Comparison of ENCODE assay signal across 23 cellular contexts in genomic region chr1:176976771-176977170, GRCh38.
"Had no signal": no experiment of that assay in that cellular context is flagged by ENCODE, and none has a peak within 500 bp of the region (broad histone marks: within the 10 kb centered on the region; RNA-seq: fewer than 3 reads in every experiment).

No MANE protein-coding gene starts in this region.

- H3K36me3 Mint-ChIP-seq: stimulated activated effector memory CD8-positive, alpha-beta T cell treated with anti-CD3 and anti-CD28 coated beads, Interleukin-12 subunit alpha, Interleukin-12 subunit beta, amount 100 ng/mL, for 72 hours; stimulated activated memory B cell treated with anti-CD40 and anti-IgM and Interleukin-4, amounts not matched to agents 10 μg/mL and 1 μg/mL and 100 μg/mL, for 72 hours; stimulated activated naive B cell treated with anti-CD40 and anti-IgM and Interleukin-4, amounts not matched to agents 10 μg/mL and 1 μg/mL and 100 μg/mL, for 72 hours; type B pancreatic cell had no signal

- H3K9me3 Mint-ChIP-seq: stimulated activated memory B cell treated with anti-CD40 and anti-IgM and Interleukin-4, amounts not matched to agents 10 μg/mL and 1 μg/mL and 100 μg/mL, for 72 hours; stimulated activated naive CD8-positive, alpha-beta T cell treated with anti-CD3 and anti-CD28 coated beads, Interleukin-15, amount 100 ng/mL, for 72 hours; stimulated activated naive CD8-positive, alpha-beta T cell treated with anti-CD3 and anti-CD28 coated beads, Interleukin-15, Interleukin-2, amounts not matched to agents 100 ng/mL and 50 ng/mL, for 24 hours; type B pancreatic cell had no signal

- H3K4me3 Mint-ChIP-seq: stimulated activated effector memory CD8-positive, alpha-beta T cell treated with anti-CD3 and anti-CD28 coated beads, Interleukin-12 subunit alpha, Interleukin-12 subunit beta, amount 100 ng/mL, for 72 hours; stimulated activated memory B cell treated with anti-CD40 and anti-IgM and Interleukin-4, amounts not matched to agents 10 μg/mL and 1 μg/mL and 100 μg/mL, for 72 hours; stimulated activated naive B cell treated with anti-CD40 and anti-IgM and Interleukin-4, amounts not matched to agents 10 μg/mL and 1 μg/mL and 100 μg/mL, for 72 hours; stimulated activated naive CD8-positive, alpha-beta T cell treated with anti-CD3 and anti-CD28 coated beads, Interleukin-15, amount 100 ng/mL, for 72 hours; stimulated activated naive CD8-positive, alpha-beta T cell treated with anti-CD3 and anti-CD28 coated beads, Interleukin-15, Interleukin-2, amounts not matched to agents 100 ng/mL and 50 ng/mL, for 24 hours; type B pancreatic cell had no signal

- H3K27me3 Mint-ChIP-seq: stimulated activated memory B cell treated with anti-CD40 and anti-IgM and Interleukin-4, amounts not matched to agents 10 μg/mL and 1 μg/mL and 100 μg/mL, for 72 hours; stimulated activated naive CD8-positive, alpha-beta T cell treated with anti-CD3 and anti-CD28 coated beads, Interleukin-15, amount 100 ng/mL, for 72 hours; stimulated activated naive CD8-positive, alpha-beta T cell treated with anti-CD3 and anti-CD28 coated beads, Interleukin-15, Interleukin-2, amounts not matched to agents 100 ng/mL and 50 ng/mL, for 24 hours; type B pancreatic cell had no signal

- ATAC-seq: stimulated activated effector memory CD8-positive, alpha-beta T cell treated with anti-CD3 and anti-CD28 coated beads, Interleukin-12 subunit alpha, Interleukin-12 subunit beta, amount 100 ng/mL, for 72 hours; stimulated activated memory B cell treated with anti-CD40 and anti-IgM and Interleukin-4, amounts not matched to agents 10 μg/mL and 1 μg/mL and 100 μg/mL, for 72 hours; stimulated activated naive B cell treated with anti-CD40 and anti-IgM and Interleukin-4, amounts not matched to agents 10 μg/mL and 1 μg/mL and 100 μg/mL, for 72 hours; stimulated activated naive CD8-positive, alpha-beta T cell treated with anti-CD3 and anti-CD28 coated beads, Interleukin-15, amount 100 ng/mL, for 72 hours; stimulated activated naive CD8-positive, alpha-beta T cell treated with anti-CD3 and anti-CD28 coated beads, Interleukin-15, Interleukin-2, amounts not matched to agents 100 U/mL and 50 U/mL, for 24 hours; upper lobe of right lung had no signal

- H3K4me1 Mint-ChIP-seq: stimulated activated effector memory CD8-positive, alpha-beta T cell treated with anti-CD3 and anti-CD28 coated beads, Interleukin-12 subunit alpha, Interleukin-12 subunit beta, amount 100 ng/mL, for 72 hours; stimulated activated memory B cell treated with anti-CD40 and anti-IgM and Interleukin-4, amounts not matched to agents 10 μg/mL and 1 μg/mL and 100 μg/mL, for 72 hours; stimulated activated naive B cell treated with anti-CD40 and anti-IgM and Interleukin-4, amounts not matched to agents 10 μg/mL and 1 μg/mL and 100 μg/mL, for 72 hours; stimulated activated naive CD8-positive, alpha-beta T cell treated with anti-CD3 and anti-CD28 coated beads, Interleukin-15, amount 100 ng/mL, for 72 hours had no signal

- DNase-seq: stimulated activated CD4-positive, alpha-beta T cell treated with anti-CD3 and anti-CD28 coated beads, Interleukin-2, amount 100 ng/mL, for 48 hours; stimulated activated CD4-positive, alpha-beta T cell treated with anti-CD3 and anti-CD28 coated beads, Interleukin-4, amount 100 ng/mL, for 1 hour; stimulated activated CD4-positive, alpha-beta T cell treated with anti-CD3 and anti-CD28 coated beads, Interleukin-4, amount 100 ng/mL, for 24 hours; stimulated activated CD4-positive, alpha-beta T cell treated with anti-CD3 and anti-CD28 coated beads, Interleukin-4, amount 100 ng/mL, for 4 hours; stimulated activated CD8-positive, alpha-beta memory T cell treated with anti-CD3 and anti-CD28 coated beads, Interleukin-4, amount 100 ng/mL, for 48 hours; stimulated activated naive B cell treated with anti-CD40 and anti-IgM and Interleukin-4, amounts not matched to agents 10 μg/mL and 1 μg/mL and 100 μg/mL, for 72 hours; stimulated activated naive CD4-positive, alpha-beta T cell; stimulated activated naive CD4-positive, alpha-beta T cell treated with Interleukin-2 at 50 U/mL for 16 hours; stimulated activated naive CD8-positive, alpha-beta T cell treated with anti-CD3 and anti-CD28 coated beads, Interleukin-15, amount 100 ng/mL, for 72 hours; stimulated activated naive CD8-positive, alpha-beta T cell treated with anti-CD3 and anti-CD28 coated beads, Interleukin-15, Interleukin-2, amounts not matched to agents 100 U/mL and 50 U/mL, for 24 hours; stomach; testis; thyroid gland; tibial artery; transverse colon; trophoblast cell; upper lobe of left lung; upper lobe of right lung; uterus had no signal

- H3K27ac Mint-ChIP-seq: stimulated activated effector memory CD8-positive, alpha-beta T cell treated with anti-CD3 and anti-CD28 coated beads, Interleukin-12 subunit alpha, Interleukin-12 subunit beta, amount 100 ng/mL, for 72 hours; stimulated activated memory B cell treated with anti-CD40 and anti-IgM and Interleukin-4, amounts not matched to agents 10 μg/mL and 1 μg/mL and 100 μg/mL, for 72 hours; stimulated activated naive B cell treated with anti-CD40 and anti-IgM and Interleukin-4, amounts not matched to agents 10 μg/mL and 1 μg/mL and 100 μg/mL, for 72 hours; stimulated activated naive CD8-positive, alpha-beta T cell treated with anti-CD3 and anti-CD28 coated beads, Interleukin-15, amount 100 ng/mL, for 72 hours; stimulated activated naive CD8-positive, alpha-beta T cell treated with anti-CD3 and anti-CD28 coated beads, Interleukin-15, Interleukin-2, amounts not matched to agents 100 ng/mL and 50 ng/mL, for 24 hours; type B pancreatic cell had no signal
